Comparison of ENCODE assay signal across 2 cellular contexts in the genomic region with DNA sequence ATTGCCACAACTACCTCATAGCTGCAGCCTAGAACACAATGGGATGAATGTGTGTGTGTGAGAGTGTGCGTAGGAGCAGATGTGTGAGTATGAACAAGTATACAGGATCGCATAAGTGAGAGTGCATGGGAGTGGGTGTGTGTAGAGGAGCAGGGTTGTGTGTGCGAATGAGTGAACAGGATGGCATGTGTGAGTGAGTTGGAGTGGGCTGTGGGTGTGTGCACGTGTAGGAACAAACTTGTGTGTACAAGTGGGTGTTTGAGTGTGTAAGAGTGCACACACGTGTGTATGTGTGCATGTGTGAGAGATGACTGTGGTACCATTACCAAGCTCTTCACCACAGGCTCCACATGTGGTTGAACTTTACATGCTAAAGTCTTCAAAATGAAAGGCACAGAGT.
TF ChIP-seq lines count a peak whose summit lies in the region.

No MANE protein-coding gene starts in this region.

TF ChIP-seq in HEK293, 187 proteins besides CTCF, POLR2A, EP300 and RAD21 (continued from another document):
- TF ChIP-seq, protein P1, sequence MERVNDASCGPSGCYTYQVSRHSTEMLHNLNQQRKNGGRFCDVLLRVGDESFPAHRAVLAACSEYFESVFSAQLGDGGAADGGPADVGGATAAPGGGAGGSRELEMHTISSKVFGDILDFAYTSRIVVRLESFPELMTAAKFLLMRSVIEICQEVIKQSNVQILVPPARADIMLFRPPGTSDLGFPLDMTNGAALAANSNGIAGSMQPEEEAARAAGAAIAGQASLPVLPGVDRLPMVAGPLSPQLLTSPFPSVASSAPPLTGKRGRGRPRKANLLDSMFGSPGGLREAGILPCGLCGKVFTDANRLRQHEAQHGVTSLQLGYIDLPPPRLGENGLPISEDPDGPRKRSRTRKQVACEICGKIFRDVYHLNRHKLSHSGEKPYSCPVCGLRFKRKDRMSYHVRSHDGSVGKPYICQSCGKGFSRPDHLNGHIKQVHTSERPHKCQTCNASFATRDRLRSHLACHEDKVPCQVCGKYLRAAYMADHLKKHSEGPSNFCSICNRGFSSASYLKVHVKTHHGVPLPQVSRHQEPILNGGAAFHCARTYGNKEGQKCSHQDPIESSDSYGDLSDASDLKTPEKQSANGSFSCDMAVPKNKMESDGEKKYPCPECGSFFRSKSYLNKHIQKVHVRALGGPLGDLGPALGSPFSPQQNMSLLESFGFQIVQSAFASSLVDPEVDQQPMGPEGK (tag by site-specific recombination; IDR thresholded peaks at IDR 0.05), result no peak
- TF ChIP-seq ZNF10 (tag by site-specific recombination; IDR thresholded peaks at IDR 0.05), result no peak
- peak; percentile 84 for TF ChIP-seq ZFHX2 (tag by site-specific recombination; conservative IDR thresholded peaks at IDR 0.05)
- peak; percentile 68 for TF ChIP-seq EGR2 (tag by site-specific recombination; IDR thresholded peaks at IDR 0.05; ENCODE audit: low read depth)
- TF ChIP-seq, protein P2, sequence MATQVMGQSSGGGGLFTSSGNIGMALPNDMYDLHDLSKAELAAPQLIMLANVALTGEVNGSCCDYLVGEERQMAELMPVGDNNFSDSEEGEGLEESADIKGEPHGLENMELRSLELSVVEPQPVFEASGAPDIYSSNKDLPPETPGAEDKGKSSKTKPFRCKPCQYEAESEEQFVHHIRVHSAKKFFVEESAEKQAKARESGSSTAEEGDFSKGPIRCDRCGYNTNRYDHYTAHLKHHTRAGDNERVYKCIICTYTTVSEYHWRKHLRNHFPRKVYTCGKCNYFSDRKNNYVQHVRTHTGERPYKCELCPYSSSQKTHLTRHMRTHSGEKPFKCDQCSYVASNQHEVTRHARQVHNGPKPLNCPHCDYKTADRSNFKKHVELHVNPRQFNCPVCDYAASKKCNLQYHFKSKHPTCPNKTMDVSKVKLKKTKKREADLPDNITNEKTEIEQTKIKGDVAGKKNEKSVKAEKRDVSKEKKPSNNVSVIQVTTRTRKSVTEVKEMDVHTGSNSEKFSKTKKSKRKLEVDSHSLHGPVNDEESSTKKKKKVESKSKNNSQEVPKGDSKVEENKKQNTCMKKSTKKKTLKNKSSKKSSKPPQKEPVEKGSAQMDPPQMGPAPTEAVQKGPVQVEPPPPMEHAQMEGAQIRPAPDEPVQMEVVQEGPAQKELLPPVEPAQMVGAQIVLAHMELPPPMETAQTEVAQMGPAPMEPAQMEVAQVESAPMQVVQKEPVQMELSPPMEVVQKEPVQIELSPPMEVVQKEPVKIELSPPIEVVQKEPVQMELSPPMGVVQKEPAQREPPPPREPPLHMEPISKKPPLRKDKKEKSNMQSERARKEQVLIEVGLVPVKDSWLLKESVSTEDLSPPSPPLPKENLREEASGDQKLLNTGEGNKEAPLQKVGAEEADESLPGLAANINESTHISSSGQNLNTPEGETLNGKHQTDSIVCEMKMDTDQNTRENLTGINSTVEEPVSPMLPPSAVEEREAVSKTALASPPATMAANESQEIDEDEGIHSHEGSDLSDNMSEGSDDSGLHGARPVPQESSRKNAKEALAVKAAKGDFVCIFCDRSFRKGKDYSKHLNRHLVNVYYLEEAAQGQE (tag by site-specific recombination; IDR thresholded peaks at IDR 0.05), result no peak
- no peak for TF ChIP-seq ZEB2 (tag by site-specific recombination; IDR thresholded peaks at IDR 0.05)
- no peak for TF ChIP-seq ZNF48 (tag by site-specific recombination; IDR thresholded peaks at IDR 0.05)

TF ChIP-seq in GM12878, 131 proteins besides CTCF, POLR2A, EP300 and RAD21 (continued from another document):
- TF ChIP-seq, protein P3, sequence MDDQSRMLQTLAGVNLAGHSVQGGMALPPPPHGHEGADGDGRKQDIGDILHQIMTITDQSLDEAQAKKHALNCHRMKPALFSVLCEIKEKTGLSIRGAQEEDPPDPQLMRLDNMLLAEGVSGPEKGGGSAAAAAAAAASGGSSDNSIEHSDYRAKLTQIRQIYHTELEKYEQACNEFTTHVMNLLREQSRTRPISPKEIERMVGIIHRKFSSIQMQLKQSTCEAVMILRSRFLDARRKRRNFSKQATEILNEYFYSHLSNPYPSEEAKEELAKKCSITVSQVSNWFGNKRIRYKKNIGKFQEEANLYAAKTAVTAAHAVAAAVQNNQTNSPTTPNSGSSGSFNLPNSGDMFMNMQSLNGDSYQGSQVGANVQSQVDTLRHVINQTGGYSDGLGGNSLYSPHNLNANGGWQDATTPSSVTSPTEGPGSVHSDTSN (IDR thresholded peaks at IDR 0.05; ENCODE audit: insufficient replicate concordance, low read depth, low read length), result peak; percentile 29
- 0 out of 2 replicates have a peak, but pooled peaks have one; percentile 20 for TF ChIP-seq NBN (IDR thresholded peaks at IDR 0.05)
- no peak for TF ChIP-seq SMARCA5 (IDR thresholded peaks at IDR 0.05)
- TF ChIP-seq HDGF (IDR thresholded peaks at IDR 0.05), result peak; percentile 68; the same call in 1 of the 2 replicates
- no peak for TF ChIP-seq PAX5 (IDR thresholded peaks at IDR 0.05; ENCODE audit: borderline replicate concordance, low read depth, low read length)
- no peak for TF ChIP-seq YBX1 (IDR thresholded peaks at IDR 0.05)
- 0 out of 2 replicates have a peak, but pooled peaks have one; percentile 9 for TF ChIP-seq MTA2 (IDR thresholded peaks at IDR 0.05; ENCODE audit: low read depth)
- TF ChIP-seq, protein P4, sequence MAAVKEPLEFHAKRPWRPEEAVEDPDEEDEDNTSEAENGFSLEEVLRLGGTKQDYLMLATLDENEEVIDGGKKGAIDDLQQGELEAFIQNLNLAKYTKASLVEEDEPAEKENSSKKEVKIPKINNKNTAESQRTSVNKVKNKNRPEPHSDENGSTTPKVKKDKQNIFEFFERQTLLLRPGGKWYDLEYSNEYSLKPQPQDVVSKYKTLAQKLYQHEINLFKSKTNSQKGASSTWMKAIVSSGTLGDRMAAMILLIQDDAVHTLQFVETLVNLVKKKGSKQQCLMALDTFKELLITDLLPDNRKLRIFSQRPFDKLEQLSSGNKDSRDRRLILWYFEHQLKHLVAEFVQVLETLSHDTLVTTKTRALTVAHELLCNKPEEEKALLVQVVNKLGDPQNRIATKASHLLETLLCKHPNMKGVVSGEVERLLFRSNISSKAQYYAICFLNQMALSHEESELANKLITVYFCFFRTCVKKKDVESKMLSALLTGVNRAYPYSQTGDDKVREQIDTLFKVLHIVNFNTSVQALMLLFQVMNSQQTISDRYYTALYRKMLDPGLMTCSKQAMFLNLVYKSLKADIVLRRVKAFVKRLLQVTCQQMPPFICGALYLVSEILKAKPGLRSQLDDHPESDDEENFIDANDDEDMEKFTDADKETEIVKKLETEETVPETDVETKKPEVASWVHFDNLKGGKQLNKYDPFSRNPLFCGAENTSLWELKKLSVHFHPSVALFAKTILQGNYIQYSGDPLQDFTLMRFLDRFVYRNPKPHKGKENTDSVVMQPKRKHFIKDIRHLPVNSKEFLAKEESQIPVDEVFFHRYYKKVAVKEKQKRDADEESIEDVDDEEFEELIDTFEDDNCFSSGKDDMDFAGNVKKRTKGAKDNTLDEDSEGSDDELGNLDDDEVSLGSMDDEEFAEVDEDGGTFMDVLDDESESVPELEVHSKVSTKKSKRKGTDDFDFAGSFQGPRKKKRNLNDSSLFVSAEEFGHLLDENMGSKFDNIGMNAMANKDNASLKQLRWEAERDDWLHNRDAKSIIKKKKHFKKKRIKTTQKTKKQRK (IDR thresholded peaks at IDR 0.05; ENCODE audit: low read depth, low read length), result no peak
- TF ChIP-seq CBX5 (IDR thresholded peaks at IDR 0.05; ENCODE audit: low read depth), result no peak
- peak in 1 of 2 experiments; percentile 30; a peak in 1 of 4 replicates for TF ChIP-seq BHLHE40 (IDR thresholded peaks at IDR 0.05; ENCODE audit: borderline replicate concordance in 1 of 2, low read depth in 2 of 2, low read length in 1 of 2)
